ENCODE assay signal across 1 cellular context in genomic region chr11:78040691-78041379, GRCh38.
TF ChIP-seq lines count a peak whose summit lies in the region.

No MANE protein-coding gene starts in this region.

TF ChIP-seq in SK-N-SH, 30 proteins besides CTCF, POLR2A, EP300 and RAD21 (continued from another document):
- TF ChIP-seq ELF1 (IDR thresholded peaks at IDR 0.05) = no peak
- TF ChIP-seq POLR2AphosphoS5 (IDR thresholded peaks at IDR 0.05; ENCODE audit: low read depth, low read length) = no peak
- 0 out of 2 replicates have a peak, but pooled peaks have one; percentile 15 for TF ChIP-seq JUND (IDR thresholded peaks at IDR 0.05)
- TF ChIP-seq, protein P1, sequence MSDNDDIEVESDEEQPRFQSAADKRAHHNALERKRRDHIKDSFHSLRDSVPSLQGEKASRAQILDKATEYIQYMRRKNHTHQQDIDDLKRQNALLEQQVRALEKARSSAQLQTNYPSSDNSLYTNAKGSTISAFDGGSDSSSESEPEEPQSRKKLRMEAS (IDR thresholded peaks at IDR 0.05; ENCODE audit: low read depth) = peak; percentile 10; the same call in 1 of the 2 replicates
- no peak for TF ChIP-seq FOXJ3 (CRISPR knock-in tag; IDR thresholded peaks at IDR 0.05)
- no peak for TF ChIP-seq MEF2A (IDR thresholded peaks at IDR 0.05; ENCODE audit: borderline replicate concordance, low read depth)
- TF ChIP-seq CHD2 (IDR thresholded peaks at IDR 0.05; ENCODE audit: low read length, partially characterized antibody) = no peak
- TF ChIP-seq TCF12 (IDR thresholded peaks at IDR 0.05) = no peak
- TF ChIP-seq USF1 (IDR thresholded peaks at IDR 0.05; ENCODE audit: borderline replicate concordance, low read depth) = no peak
- TF ChIP-seq RXRA (IDR thresholded peaks at IDR 0.05; ENCODE audit: borderline replicate concordance, low read depth) = no peak
- no peak for TF ChIP-seq YY1 (IDR thresholded peaks at IDR 0.05; ENCODE audit: low read depth)
- no peak for TF ChIP-seq EZH2phosphoT487 (IDR thresholded peaks at IDR 0.05; ENCODE audit: borderline replicate concordance, low read depth)
- TF ChIP-seq GABPA (IDR thresholded peaks at IDR 0.05; ENCODE audit: low read depth) = no peak
- TF ChIP-seq RCOR1 (IDR thresholded peaks at IDR 0.05; ENCODE audit: low read length) = no peak
- TF ChIP-seq USF2 (IDR thresholded peaks at IDR 0.05; ENCODE audit: borderline replicate concordance, low read depth, low read length) = no peak
